In the genomic region with DNA sequence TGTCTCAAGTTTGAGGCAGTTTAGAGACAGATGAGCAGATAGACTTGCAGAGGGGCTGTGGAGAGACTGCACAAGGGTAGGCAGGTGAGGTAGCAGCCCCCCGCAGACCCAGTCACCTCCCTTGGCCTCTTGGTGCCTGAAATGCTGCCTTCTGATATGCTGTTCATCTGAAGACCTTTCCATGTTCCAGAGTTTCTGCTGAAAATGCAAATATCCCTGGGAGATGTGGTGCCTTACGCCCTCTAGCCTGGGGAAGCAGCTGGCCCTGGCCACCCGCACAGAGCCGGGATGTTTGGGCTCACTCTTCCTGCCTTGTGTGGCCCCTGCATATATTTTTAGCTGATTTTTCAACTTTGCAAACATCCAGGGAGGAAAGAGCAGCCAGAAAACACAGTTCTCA, we compare ENCODE assay signal across 24 cellular contexts. TPM values are rescaled to one million over a fixed set of nuclear protein-coding genes. Genes with fewer than 3 reads are reported as not detected.
DNase-seq lines count a peak whose midpoint lies in the region; ATAC-seq and TF ChIP-seq lines count a peak whose summit lies in the region.
"Had no signal": no experiment of that assay in that cellular context is flagged by ENCODE, and none has a peak within 500 bp of the region (broad histone marks: within the 10 kb centered on the region; RNA-seq: fewer than 3 reads in every experiment).

No MANE protein-coding gene starts in this region.

- H3K9me3 Mint-ChIP-seq in endodermal cell, result peaks cover 6% of the 10 kb centered on the region

- H3K27me3 Mint-ChIP-seq in endodermal cell (ENCODE audit: insufficient read depth), result peaks cover 10% of the 10 kb centered on the region
- H3K27me3 Mint-ChIP-seq: CD4-positive, alpha-beta memory T cell had no signal

- H3K4me1 ChIP-seq in left ventricle myocardium inferior (peaks cover 50% of the 10 kb centered on the region), endodermal cell (ENCODE audit: control insufficient read depth, insufficient read depth, low read length) (no peaks in the 10 kb centered on the region), testis (peaks cover 20% of the 10 kb centered on the region)

- no peak for DNase-seq in left ventricle myocardium inferior
- DNase-seq in Right ventricle myocardium inferior (ENCODE audit: missing footprints), result no peak
- DNase-seq in endodermal cell, result peak; percentile 39
- no peak for DNase-seq in testis
- no peak for DNase-seq in germinal center (ENCODE audit: low spot score)
- no peak for DNase-seq in activated CD4-positive, CD25-positive, alpha-beta regulatory T cell treated with anti-CD3 and anti-CD28 coated beads, Interleukin-2, amount 50 U/mL, for 72 hours
- DNase-seq: CD4-positive, alpha-beta memory T cell; COR-L47; DMS79 treated with DMSO at 0.1 percent for 48 hours; GF-D8; IMR-90; MM.1S; NCI-H1417; NCI-H1694; NCI-H2029 treated with DMSO at 0.1 percent for 48 hours; NCI-H2227 treated with DMSO at 0.1 percent for 48 hours; NCI-H69; SK-N-SH had no signal

- 86 to 95% methylated on average over 3 to 4 of the region's 4 CpGs for WGBS in endodermal cell (ENCODE audit: insufficient coverage in 1 of 2, insufficient read length in 1 of 2), 2 experiments
- WGBS in testis, 2 donors, result 60 to 72% methylated on average over 4 of the region's 4 CpGs

- no peak overlapping the region for H3K9ac ChIP-seq in endodermal cell (ENCODE audit: extremely low read depth, low read length, poor library complexity, severe bottlenecking)
- H3K9ac ChIP-seq: BLaER1 treated with 17β-estradiol and CSF1 and Interleukin-3, amounts not matched to agents 10 nM and 100 nM; KMS-11; SK-N-SH had no signal

- ATAC-seq in Right ventricle myocardium inferior (no peak), GM19395 (IDR thresholded peaks at IDR 0.05; ENCODE audit: unreplicated experiment) (no peak)
- ATAC-seq: HCT116, Panc1 had no signal

- no peak for TF ChIP-seq CTCF in left ventricle myocardium inferior (IDR thresholded peaks at IDR 0.05; ENCODE audit: borderline replicate concordance)
- no peak for TF ChIP-seq CTCF in endodermal cell (conservative IDR thresholded peaks at IDR 0.05)
- no peak for TF ChIP-seq CTCF in testis (IDR thresholded peaks at IDR 0.05)

- no peak overlapping the region for H3K4me3 ChIP-seq in left ventricle myocardium inferior
- H3K4me3 ChIP-seq in endodermal cell (ENCODE audit: low read length), result no peak overlapping the region
- no peak overlapping the region for H3K4me3 ChIP-seq in testis
- H3K4me3 ChIP-seq: BLaER1 treated with 17β-estradiol and CSF1 and Interleukin-3, amounts not matched to agents 10 nM and 100 nM had no signal

- peaks cover 3% of the 10 kb centered on the region for H3K4me1 Mint-ChIP-seq in endodermal cell

- no peaks in the 10 kb centered on the region for H3K9me3 ChIP-seq in left ventricle myocardium inferior (replicated peaks)
- no peaks in the 10 kb centered on the region for H3K9me3 ChIP-seq in endodermal cell (ENCODE audit: control insufficient read depth, low read length)
- no peaks in the 10 kb centered on the region for H3K9me3 ChIP-seq in testis
- H3K9me3 ChIP-seq: SK-N-SH had no signal

- intact Hi-C loops in left ventricle myocardium inferior (cut with micrococcal nuclease) (loop anchor here (10.0 kb wide), 1 partner anchor 47 kb away; no protein-coding TSS in a partner anchor), Right ventricle myocardium inferior (cut with DNase I) (loop anchor here (5.0 kb wide), 1 partner anchor 235 kb away; no protein-coding TSS in a partner anchor), testis (cut with DNase I; ENCODE audit: low total_unique reads) (loop anchor here (10.0 kb wide), 1 partner anchor 237 kb away; no protein-coding TSS in a partner anchor)

- H3K27ac ChIP-seq in left ventricle myocardium inferior (replicated peaks), result peak overlapping the region; percentile 90
- no peak overlapping the region for H3K27ac ChIP-seq in endodermal cell (ENCODE audit: low read depth, low read length)
- peak overlapping the region; percentile 48 to 77 for H3K27ac ChIP-seq in testis
- H3K27ac ChIP-seq: BLaER1 treated with 17β-estradiol and CSF1 and Interleukin-3, amounts not matched to agents 10 nM and 100 nM; KMS-11; RWPE1 had no signal

- H3K36me3 ChIP-seq in left ventricle myocardium inferior (no peaks in the 10 kb centered on the region), endodermal cell (ENCODE audit: control insufficient read depth, insufficient read depth, low read length) (no peaks in the 10 kb centered on the region), testis (ENCODE audit: low read depth, missing control alignments) (no peaks in the 10 kb centered on the region)
- H3K36me3 ChIP-seq: BLaER1 treated with 17β-estradiol and CSF1 and Interleukin-3, amounts not matched to agents 10 nM and 100 nM had no signal

- H3K27me3 ChIP-seq in left ventricle myocardium inferior (ENCODE audit: low read depth), result no peaks in the 10 kb centered on the region
- H3K27me3 ChIP-seq in endodermal cell (ENCODE audit: control insufficient read depth, insufficient read depth, low read length, poor library complexity, severe bottlenecking), result peaks cover 9% of the 10 kb centered on the region
- no peaks in the 10 kb centered on the region for H3K27me3 ChIP-seq in testis

- TF ChIP-seq POLR2A in testis (IDR thresholded peaks at IDR 0.05), result no peak

- H3K36me3 Mint-ChIP-seq in endodermal cell (ENCODE audit: low read depth), result peaks cover 3% of the 10 kb centered on the region

- no peak overlapping the region for H3K27ac Mint-ChIP-seq in endodermal cell

- no peak overlapping the region for H3K4me3 Mint-ChIP-seq in endodermal cell

RNA-seq across cellular contexts. Expression of gene TMEM242, which starts 51.4 kb away (rescaled TPM):
- total RNA-seq in left ventricle myocardium inferior, result 19.8 TPM
- 19.4 TPM for total RNA-seq in Right ventricle myocardium inferior
- 10 to 100 TPM; 10.8 to 11.7 TPM for total RNA-seq in endodermal cell
- 9.6 TPM for polyA plus RNA-seq in endodermal cell (2013, experiment 1 of 2)
- 7.7 TPM for polyA plus RNA-seq in endodermal cell (2013, experiment 2 of 2)
- total RNA-seq in testis, result 10 to 100 TPM; 10.3 to 11.9 TPM
- polyA plus RNA-seq in testis (ENCODE audit: insufficient read depth, low read depth, low replicate concordance), result 8.9 TPM
